ENCODE assay signal across 21 cellular contexts in the genomic region with DNA sequence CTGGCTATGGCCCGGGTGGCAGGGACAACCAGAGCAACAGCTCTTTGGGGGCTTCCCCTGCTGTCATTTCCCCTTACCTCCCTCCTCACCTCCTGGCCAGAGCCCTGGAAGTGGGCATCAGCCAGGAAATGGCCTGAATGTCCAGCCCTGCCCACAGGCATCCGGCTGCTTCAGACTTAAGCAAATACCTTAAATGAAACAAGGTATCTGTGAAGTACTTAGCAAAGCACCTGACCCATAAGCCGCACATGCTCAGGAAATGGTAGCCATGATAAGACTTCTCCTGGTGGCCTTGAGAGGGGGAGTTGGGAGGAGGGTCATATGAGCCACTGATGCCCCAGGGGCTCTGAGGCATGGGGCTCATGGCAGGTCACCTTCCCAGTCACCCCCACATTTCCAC. TPM values are rescaled to one million over a fixed set of nuclear protein-coding genes. Genes with fewer than 3 reads are reported as not detected.
DNase-seq lines count a peak whose midpoint lies in the region; ATAC-seq and TF ChIP-seq lines count a peak whose summit lies in the region.
"Had no signal": no experiment of that assay in that cellular context is flagged by ENCODE, and none has a peak within 500 bp of the region (broad histone marks: within the 10 kb centered on the region; RNA-seq: fewer than 3 reads in every experiment).

No MANE protein-coding gene starts in this region.

- H3K27ac ChIP-seq in left ventricle myocardium inferior (replicated peaks), result peak overlapping the region; percentile 73
- H3K27ac ChIP-seq in left lung, result no peak overlapping the region
- peak overlapping the region; percentile 100 for H3K27ac ChIP-seq in psoas muscle
- peak overlapping the region; percentile 21 to 75 for H3K27ac ChIP-seq in uterus
- H3K27ac ChIP-seq: RWPE1 had no signal

- H3K4me1 ChIP-seq in left ventricle myocardium inferior, result peaks cover 31% of the 10 kb centered on the region
- H3K4me1 ChIP-seq in left lung, result no peaks in the 10 kb centered on the region
- peaks cover 48% of the 10 kb centered on the region for H3K4me1 ChIP-seq in psoas muscle
- H3K4me1 ChIP-seq in uterus, result peaks cover 0 to 17% of the 10 kb centered on the region in 2 donors

- no peak for TF ChIP-seq CTCF in left ventricle myocardium inferior (IDR thresholded peaks at IDR 0.05; ENCODE audit: borderline replicate concordance)
- no peak for TF ChIP-seq CTCF in left lung (IDR thresholded peaks at IDR 0.05)
- TF ChIP-seq CTCF in psoas muscle (IDR thresholded peaks at IDR 0.05), result no peak
- TF ChIP-seq CTCF in uterus (IDR thresholded peaks at IDR 0.05), result no peak

- H3K4me3 ChIP-seq in left ventricle myocardium inferior (peak overlapping the region; percentile 60), left lung (no peak overlapping the region), psoas muscle (peak overlapping the region; percentile 43), uterus (no peak overlapping the region)
- H3K4me3 ChIP-seq: GM23338 had no signal

- H3K27me3 ChIP-seq in left ventricle myocardium inferior (ENCODE audit: low read depth), result no peaks in the 10 kb centered on the region
- peaks cover 0 to 11% of the 10 kb centered on the region in 2 donors for H3K27me3 ChIP-seq in left lung
- H3K27me3 ChIP-seq in psoas muscle (ENCODE audit: insufficient read depth in 3 of 3, low read length in 2 of 3), result no peaks in the 10 kb centered on the region
- no peaks in the 10 kb centered on the region for H3K27me3 ChIP-seq in uterus
- H3K27me3 ChIP-seq: BE2C had no signal

- intact Hi-C loops in left ventricle myocardium inferior (cut with micrococcal nuclease) (no loop called here), left cardiac atrium (cut with DNase I) (no loop called here), left lung (cut with DNase I) (no loop called here), psoas muscle (cut with DNase I) (loop anchor here (2.0 to 5.0 kb wide), 2 partner anchors 106 to 111 kb away; partner anchors contain the start of gene TCOF1 (in 1 of the 2)), uterus (cut with DNase I; ENCODE audit: low total_unique reads) (no loop called here)

- H3K9me3 ChIP-seq in left ventricle myocardium inferior (replicated peaks) (no peaks in the 10 kb centered on the region), left lung (no peaks in the 10 kb centered on the region), psoas muscle (no peaks in the 10 kb centered on the region), uterus (no peaks in the 10 kb centered on the region)
- H3K9me3 ChIP-seq: BE2C had no signal

- TF ChIP-seq POLR2A in uterus (IDR thresholded peaks at IDR 0.05), result no peak

- ATAC-seq in left cardiac atrium (no peak), left lung (peak; percentile 29), psoas muscle (peak in 3 of 4 donors; percentile 5 to 27 (median 10)), HG03342 (IDR thresholded peaks at IDR 0.05; ENCODE audit: unreplicated experiment) (no peak), GM19351 (IDR thresholded peaks at IDR 0.05; ENCODE audit: unreplicated experiment) (no peak)
- ATAC-seq: GM23338, PC-3 had no signal

- DNase-seq in left ventricle myocardium inferior (no peak), left cardiac atrium (no peak), left lung (no peak), psoas muscle (no peak), uterus (no peak), NCI-H2029 treated with DMSO at 0.1 percent for 48 hours (lab: John Stamatoyannopoulos, UW) (no peak)
- DNase-seq: CD4-positive, CD25-positive, alpha-beta regulatory T cell; COR-L47; DMS153; GF-D8; NCI-H1417; NCI-H187; NCI-H2227 treated with DMSO at 0.1 percent for 48 hours; NCI-H510A treated with DMSO at 0.1 percent for 48 hours; NCI-H774; PC-3 had no signal

- no peaks in the 10 kb centered on the region for H3K36me3 ChIP-seq in left ventricle myocardium inferior
- no peaks in the 10 kb centered on the region for H3K36me3 ChIP-seq in left lung
- no peaks in the 10 kb centered on the region for H3K36me3 ChIP-seq in psoas muscle (ENCODE audit: insufficient read depth in 1 of 2, low read depth in 1 of 2)
- no peaks in the 10 kb centered on the region for H3K36me3 ChIP-seq in uterus
- H3K36me3 ChIP-seq: BE2C had no signal

- 18 to 47% (median 25%) methylated on average over 3 of the region's 3 CpGs for WGBS in psoas muscle, 3 donors

RNA-seq across cellular contexts. Expression of gene CAMK2A, which starts 43.8 kb away (rescaled TPM):
- total RNA-seq in left ventricle myocardium inferior (19.4 TPM), left cardiac atrium (10 to 100 TPM; 10.8 to 16.3 TPM), left lung (1 to 10 TPM in 1 of 2 donors, under 1 TPM in 1; 0.64 to 1.2 TPM), psoas muscle (100 to 1,000 TPM in 1 of 4 donors, 10 to 100 TPM in 3; 41.7 to 118 (median 48.1) TPM), uterus (10 to 100 TPM in 1 of 4 donors, 1 to 10 TPM in 2, under 1 TPM in 1; under 0.01 to 23.7 (median 4.3) TPM)
- 10 to 100 TPM in 2 of 3 donors, 1 to 10 TPM in 1; 8.1 to 49.6 (median 19.4) TPM for polyA plus RNA-seq in psoas muscle
- total RNA-seq: CD4-positive, CD25-positive, alpha-beta regulatory T cell; GM23338 had no signal
- polyA plus RNA-seq: CD4-positive, CD25-positive, alpha-beta regulatory T cell had no signal

RNA-seq across cellular contexts. Expression of gene SLC6A7, which starts 55.9 kb away (rescaled TPM):
- not detected for total RNA-seq in left ventricle myocardium inferior
- not detected for total RNA-seq in left cardiac atrium
- not detected for total RNA-seq in left lung
- total RNA-seq in psoas muscle, result not detected
- not detected for polyA plus RNA-seq in psoas muscle
- total RNA-seq in uterus, result not detected
- total RNA-seq: CD4-positive, CD25-positive, alpha-beta regulatory T cell; GM23338 had no signal
- polyA plus RNA-seq: CD4-positive, CD25-positive, alpha-beta regulatory T cell; GM23338 had no signal

RNA-seq across cellular contexts. Expression of gene ARSI, which starts 56.9 kb away (rescaled TPM):
- total RNA-seq in left ventricle myocardium inferior, result 0.16 TPM
- under 1 TPM; 0.68 to 0.84 TPM for total RNA-seq in left cardiac atrium
- total RNA-seq in left lung, result 1 to 10 TPM; 6.6 to 7.5 TPM
- under 1 TPM in 2 of 4 donors, not detected in 2; 0.15 to 0.45 TPM for total RNA-seq in psoas muscle
- not detected for polyA plus RNA-seq in psoas muscle
- 10 to 100 TPM in 1 of 4 donors, 1 to 10 TPM in 3; 4.3 to 15.1 (median 5.7) TPM for total RNA-seq in uterus
- total RNA-seq: CD4-positive, CD25-positive, alpha-beta regulatory T cell had no signal
- polyA plus RNA-seq: CD4-positive, CD25-positive, alpha-beta regulatory T cell had no signal

Comparison
In these comparisons a context has a peak if more than half of its experiments do, and no peak if none do; other contexts are left out.
1. H3K27ac ChIP-seq: peak in left ventricle myocardium inferior (single experiment), psoas muscle (single experiment) and uterus (2 of 2); none in left lung (0 of 2).
2. H3K4me3 ChIP-seq: peak in left ventricle myocardium inferior (single experiment) and psoas muscle (single experiment); none in left lung (0 of 2) and uterus (0 of 2).
3. ATAC-seq: peak in left lung (single experiment) and psoas muscle (3 of 4); none in left cardiac atrium (0 of 2), HG03342 (single experiment) and GM19351 (single experiment).
4. intact Hi-C loops: an anchor here in psoas muscle (2.0 to 5.0 kb wide); none called in left ventricle myocardium inferior, left cardiac atrium, left lung and uterus.